Comparison of ENCODE assay signal across 21 cellular contexts in genomic region chr6:103327079-103327478, GRCh38.
A peak's percentile ranks its signal among the peaks of the same experiment; 100 is the strongest.
DNase-seq lines count a peak whose midpoint lies in the region; ATAC-seq and TF ChIP-seq lines count a peak whose summit lies in the region.
"Had no signal": no experiment of that assay in that cellular context is flagged by ENCODE, and none has a peak within 500 bp of the region (broad histone marks: within the 10 kb centered on the region; RNA-seq: fewer than 3 reads in every experiment).

No MANE protein-coding gene starts in this region.

- no peak overlapping the region for H3K27ac Mint-ChIP-seq in neural progenitor cell
- H3K27ac Mint-ChIP-seq: activated naive CD8-positive, alpha-beta T cell; activated T-cell treated with anti-CD3 and anti-CD28 coated beads, Interleukin-2, amount 50 U/mL, for 72 hours had no signal

- H4K20me1 ChIP-seq in neural progenitor cell (ENCODE audit: low read depth), result no peaks in the 10 kb centered on the region
- H4K20me1 ChIP-seq in GM23248 (ENCODE audit: insufficient read depth), result no peaks in the 10 kb centered on the region

- H3K79me2 ChIP-seq in neural progenitor cell (ENCODE audit: low read depth) (no peaks in the 10 kb centered on the region), GM23248 (ENCODE audit: insufficient read depth) (no peaks in the 10 kb centered on the region)

- 3 to 9% methylated on average over 2 of the region's 2 CpGs for WGBS in GM23248 (ENCODE audit: low coverage in 1 of 2, low lambda C conversion rate in 2 of 2, missing lambda C conversion rate in 2 of 2), 2 experiments

- H3F3A ChIP-seq in neural progenitor cell (ENCODE audit: low read depth), result no peaks in the 10 kb centered on the region
- no peaks in the 10 kb centered on the region for H3F3A ChIP-seq in GM23248 (ENCODE audit: insufficient read depth)

- ATAC-seq in foreskin keratinocyte (no peak), GM18873 (IDR thresholded peaks at IDR 0.05; ENCODE audit: low FRiP score, unreplicated experiment) (no peak)
- ATAC-seq: activated T-cell treated with anti-CD3 and anti-CD28 coated beads, Interleukin-2, amount 50 U/mL, for 72 hours; body of pancreas; gastroesophageal sphincter; left colon had no signal

- no peaks in the 10 kb centered on the region for H3K36me3 Mint-ChIP-seq in neural progenitor cell
- H3K36me3 Mint-ChIP-seq: activated naive CD8-positive, alpha-beta T cell had no signal

- H3K4me3 ChIP-seq in neural progenitor cell, result no peak overlapping the region
- H3K4me3 ChIP-seq in GM23248, result no peak overlapping the region
- H3K4me3 ChIP-seq: body of pancreas, gastroesophageal sphincter, HAP-1, ovary, SJCRH30 had no signal

- H3K4me2 ChIP-seq in neural progenitor cell (no peak overlapping the region), GM23248 (ENCODE audit: unreplicated experiment) (no peak overlapping the region)

- H3K27ac ChIP-seq in neural progenitor cell (peak overlapping the region; percentile 27), foreskin keratinocyte (no peak overlapping the region), GM23248 (no peak overlapping the region)
- H3K27ac ChIP-seq: body of pancreas, gastroesophageal sphincter, ovary, SJCRH30 had no signal

- no peaks in the 10 kb centered on the region for H3K9me3 ChIP-seq in neural progenitor cell (ENCODE audit: low read depth)
- H3K9me3 ChIP-seq in GM23248 (ENCODE audit: low read depth), result peaks cover 3% of the 10 kb centered on the region
- H3K9me3 ChIP-seq: body of pancreas, gastroesophageal sphincter, HAP-1, ovary, SJCRH30 had no signal

- DNase-seq in G401 (ENCODE audit: low spot score) (peak; percentile 80), NCI-H524 (lab: John Stamatoyannopoulos, UW) (peak; percentile 51 to 87), cerebellar cortex (ENCODE audit: low spot score) (peak; percentile 76), neural progenitor cell (ENCODE audit: low spot score) (peak; percentile 34), foreskin keratinocyte (no peak), GM23248 (no peak), DMS53 (lab: John Stamatoyannopoulos, UW) (no peak)
- DNase-seq: activated T-cell treated with anti-CD3 and anti-CD28 coated beads, Interleukin-2, amount 50 U/mL, for 72 hours; body of pancreas; dermis blood vessel endothelial cell; Kasumi-1; left colon; NCI-H1105 treated with DMSO at 0.1 percent for 48 hours; NCI-H226; OCI-M1; ovary had no signal

- H3K27me3 ChIP-seq in neural progenitor cell, result no peaks in the 10 kb centered on the region
- H3K27me3 ChIP-seq in foreskin keratinocyte, result no peaks in the 10 kb centered on the region
- H3K27me3 ChIP-seq in GM23248 (replicated peaks; ENCODE audit: insufficient read depth), result no peaks in the 10 kb centered on the region
- H3K27me3 ChIP-seq: body of pancreas, ovary had no signal

- no peaks in the 10 kb centered on the region for H3K27me3 Mint-ChIP-seq in neural progenitor cell (ENCODE audit: insufficient read depth, low read depth)
- H3K27me3 Mint-ChIP-seq: activated naive CD8-positive, alpha-beta T cell had no signal

- TF ChIP-seq CTCF in neural progenitor cell (IDR thresholded peaks at IDR 0.05), result no peak
- TF ChIP-seq CTCF in foreskin keratinocyte (conservative IDR thresholded peaks at IDR 0.05), result no peak

- no peak overlapping the region for H3K4me3 Mint-ChIP-seq in neural progenitor cell
- H3K4me3 Mint-ChIP-seq: activated naive CD8-positive, alpha-beta T cell; activated T-cell treated with anti-CD3 and anti-CD28 coated beads, Interleukin-2, amount 50 U/mL, for 72 hours had no signal

- in situ Hi-C loops in G401 (cut with HindIII; ENCODE audit: low sequenced_read_pairs) (no loop called here), GM23248 (cut with MboI) (no loop called here)

- H2AFZ ChIP-seq in neural progenitor cell (replicated peaks) (peak overlapping the region; percentile 64), GM23248 (no peak overlapping the region)

- peaks cover 8% of the 10 kb centered on the region for H3K4me1 Mint-ChIP-seq in neural progenitor cell

- no peaks in the 10 kb centered on the region for H3K9me3 Mint-ChIP-seq in neural progenitor cell

- H3K36me3 ChIP-seq in neural progenitor cell, result no peaks in the 10 kb centered on the region
- no peaks in the 10 kb centered on the region for H3K36me3 ChIP-seq in GM23248 (ENCODE audit: low read depth)
- H3K36me3 ChIP-seq: gastroesophageal sphincter, HAP-1, ovary, SJCRH30 had no signal

- H3K9ac ChIP-seq in neural progenitor cell (no peak overlapping the region), GM23248 (no peak overlapping the region)

- H3K9me2 ChIP-seq in GM23248 (ENCODE audit: insufficient read depth), result no peaks in the 10 kb centered on the region

- H3K4me1 ChIP-seq in neural progenitor cell (no peaks in the 10 kb centered on the region), foreskin keratinocyte (no peaks in the 10 kb centered on the region), GM23248 (ENCODE audit: insufficient read depth) (no peaks in the 10 kb centered on the region)
- H3K4me1 ChIP-seq: body of pancreas, HAP-1, SJCRH30 had no signal

Comparison
In these comparisons a context has a peak if more than half of its experiments do, and no peak if none do; other contexts are left out.
1. DNase-seq: peak in G401 (single experiment), NCI-H524 (2 of 2), cerebellar cortex (single experiment) and neural progenitor cell (single experiment); none in foreskin keratinocyte (0 of 2), GM23248 (single experiment) and DMS53 (single experiment).